ENCODE assay signal across 8 cellular contexts in the genomic region with DNA sequence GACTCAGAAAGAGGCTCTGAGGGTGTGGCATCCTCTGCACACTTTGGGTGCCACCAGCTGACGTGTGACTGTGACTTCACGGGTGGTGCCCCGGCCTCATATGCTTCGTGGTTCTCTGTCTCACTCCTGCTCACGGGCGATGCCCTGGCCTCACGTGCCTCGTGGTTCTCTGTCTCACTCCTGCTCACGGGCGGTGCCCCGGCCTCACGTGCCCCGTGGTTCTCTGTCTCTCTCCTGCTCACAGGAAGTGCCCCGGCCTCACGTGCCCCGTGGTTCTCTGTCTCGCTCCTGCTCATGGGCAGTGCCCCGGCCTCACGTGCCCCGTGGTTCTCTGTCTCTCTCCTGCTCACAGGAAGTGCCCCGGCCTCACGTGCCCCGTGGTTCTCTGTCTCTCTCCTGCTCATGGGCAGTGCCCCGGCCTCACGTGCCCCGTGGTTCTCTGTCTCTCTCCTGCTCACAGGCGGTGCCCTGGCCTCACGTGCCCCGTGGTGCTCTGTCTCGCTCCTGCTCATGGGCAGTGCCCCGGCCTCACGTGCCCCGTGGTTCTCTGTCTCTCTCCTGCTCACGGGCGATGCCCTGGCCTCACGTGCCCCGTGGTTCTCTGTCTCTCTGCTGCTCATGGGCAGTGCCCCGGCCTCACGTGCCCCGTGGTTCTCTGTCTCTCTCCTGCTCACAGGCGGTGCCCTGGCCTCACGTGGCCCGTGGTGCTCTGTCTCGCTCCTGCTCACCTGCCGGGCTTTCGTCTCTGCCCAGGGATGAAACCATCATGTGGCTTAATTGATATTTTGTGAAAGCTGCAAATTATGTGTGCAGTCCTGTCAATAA.
DNase-seq lines count a peak whose midpoint lies in the region; ATAC-seq and TF ChIP-seq lines count a peak whose summit lies in the region.
"Not testable (repeated sequence)": the region's sequence is repeated elsewhere in the genome, so short reads cannot be mapped to it uniquely, and the experiment has no call there.

No MANE protein-coding gene starts in this region.

- POLR2A ChIA-PET in CD4-positive, alpha-beta memory T cell (lab: Charles Lee; ENCODE audit: partially characterized antibody) = interaction anchor here (0.9 to 2.5 kb wide), 2 partner anchors 17 to 19 kb away, joined by 3 to 9 read pairs; no protein-coding TSS in a partner anchor
- POLR2A ChIA-PET in activated CD8-positive, alpha-beta T cell treated with anti-CD3 and anti-CD28 coated beads for 36 hours (lab: Charles Lee) = not testable (repeated sequence)
- POLR2A ChIA-PET in naive thymus-derived CD4-positive, alpha-beta T cell (lab: Charles Lee) = interaction anchor here (0.9 to 1.8 kb wide), 3 partner anchors 17 to 46 kb away, joined by 3 to 6 read pairs (median 4); no protein-coding TSS in a partner anchor

- not testable (repeated sequence) for H3K36me3 ChIP-seq in CD4-positive, alpha-beta memory T cell (ENCODE audit: insufficient read depth, low read length); naive thymus-derived CD4-positive, alpha-beta T cell (ENCODE audit: control insufficient read depth in 2 of 3, insufficient read depth in 3 of 3, low read length in 3 of 3)

- CTCF ChIA-PET in CD4-positive, alpha-beta memory T cell (lab: Charles Lee; ENCODE audit: partially characterized antibody) = interaction anchor here (1.0 kb wide), 1 partner anchor 34 kb away, joined by 4 read pairs; no protein-coding TSS in a partner anchor
- CTCF ChIA-PET in activated CD8-positive, alpha-beta T cell treated with anti-CD3 and anti-CD28 coated beads for 36 hours (lab: Charles Lee) = not testable (repeated sequence)
- CTCF ChIA-PET in naive thymus-derived CD4-positive, alpha-beta T cell (lab: Charles Lee) = interaction anchor here (1.0 kb wide), 1 partner anchor 14 kb away, joined by 3 read pairs; no protein-coding TSS in a partner anchor

- not testable (repeated sequence) for H3K27me3 Mint-ChIP-seq in CD4-positive, alpha-beta memory T cell; activated CD8-positive, alpha-beta T cell treated with anti-CD3 and anti-CD28 coated beads for 36 hours; naive thymus-derived CD4-positive, alpha-beta T cell

- not testable (repeated sequence) for H3K36me3 Mint-ChIP-seq in CD4-positive, alpha-beta memory T cell; activated CD8-positive, alpha-beta T cell treated with anti-CD3 and anti-CD28 coated beads for 36 hours (ENCODE audit: low read depth); naive thymus-derived CD4-positive, alpha-beta T cell

- not testable (repeated sequence) for TF ChIP-seq CTCF in activated CD8-positive, alpha-beta T cell treated with anti-CD3 and anti-CD28 coated beads for 36 hours (IDR thresholded peaks at IDR 0.05)

- H3K9me3 Mint-ChIP-seq in CD4-positive, alpha-beta memory T cell; activated CD8-positive, alpha-beta T cell treated with anti-CD3 and anti-CD28 coated beads for 36 hours: not testable (repeated sequence)
- H3K9me3 Mint-ChIP-seq in naive thymus-derived CD4-positive, alpha-beta T cell = peaks cover 0 to 18% (median 0%) of the 10 kb centered on the region in 11 donors

- intact Hi-C loops in CD4-positive, alpha-beta memory T cell (cut with micrococcal nuclease); activated CD8-positive, alpha-beta T cell treated with anti-CD3 and anti-CD28 coated beads for 36 hours (cut with micrococcal nuclease): not testable (repeated sequence)
- intact Hi-C loops in naive thymus-derived CD4-positive, alpha-beta T cell (cut with micrococcal nuclease) = loop anchor here in 1 of 2 donors (1.0 to 2.0 kb wide), 3 partner anchors 19 to 101 kb away; no protein-coding TSS in a partner anchor

- H3K4me3 Mint-ChIP-seq in CD4-positive, alpha-beta memory T cell = peak overlapping the region in 7 of 8 donors; percentile 1 to 64 (median 40)
- H3K4me3 Mint-ChIP-seq in activated CD8-positive, alpha-beta T cell treated with anti-CD3 and anti-CD28 coated beads for 36 hours = not testable (repeated sequence)
- H3K4me3 Mint-ChIP-seq in naive thymus-derived CD4-positive, alpha-beta T cell = peak overlapping the region in 8 of 10 donors; percentile 12 to 69 (median 48)

- not testable (repeated sequence) for H3K4me3 ChIP-seq in CD4-positive, alpha-beta memory T cell (ENCODE audit: low read length in 2 of 2); naive thymus-derived CD4-positive, alpha-beta T cell (ENCODE audit: low read length)

- H3K9me3 ChIP-seq in CD4-positive, alpha-beta memory T cell (ENCODE audit: control insufficient read depth in 1 of 2, low read length in 2 of 2); naive thymus-derived CD4-positive, alpha-beta T cell (ENCODE audit: control insufficient read depth in 2 of 3, low read length in 3 of 3): not testable (repeated sequence)

- peaks cover 14% of the 10 kb centered on the region for H3K4me1 ChIP-seq in CD4-positive, alpha-beta memory T cell (ENCODE audit: insufficient read depth, low read length)
- peaks cover 13 to 14% of the 10 kb centered on the region in 2 donors for H3K4me1 ChIP-seq in naive thymus-derived CD4-positive, alpha-beta T cell (ENCODE audit: control insufficient read depth in 2 of 2, insufficient read depth in 2 of 2, low read length in 2 of 2)

- H3K27ac ChIP-seq in CD4-positive, alpha-beta memory T cell (ENCODE audit: low read depth, low read length) = peak overlapping the region; percentile 21
- peak overlapping the region; percentile 52 for H3K27ac ChIP-seq in naive thymus-derived CD4-positive, alpha-beta T cell (ENCODE audit: low read depth, low read length)

- H3K27ac Mint-ChIP-seq in CD4-positive, alpha-beta memory T cell = peak overlapping the region; percentile 75 to 95 (median 90)
- not testable (repeated sequence) for H3K27ac Mint-ChIP-seq in activated CD8-positive, alpha-beta T cell treated with anti-CD3 and anti-CD28 coated beads for 36 hours
- peak overlapping the region; percentile 39 to 95 (median 83) for H3K27ac Mint-ChIP-seq in naive thymus-derived CD4-positive, alpha-beta T cell

- H3K27me3 ChIP-seq in CD4-positive, alpha-beta memory T cell (ENCODE audit: insufficient read depth, low read length); naive thymus-derived CD4-positive, alpha-beta T cell (ENCODE audit: control insufficient read depth in 2 of 2, insufficient read depth in 2 of 2, low read length in 2 of 2): not testable (repeated sequence)

- peaks cover 14 to 27% (median 20%) of the 10 kb centered on the region in 4 donors for H3K4me1 Mint-ChIP-seq in CD4-positive, alpha-beta memory T cell
- not testable (repeated sequence) for H3K4me1 Mint-ChIP-seq in activated CD8-positive, alpha-beta T cell treated with anti-CD3 and anti-CD28 coated beads for 36 hours (ENCODE audit: low read depth)
- H3K4me1 Mint-ChIP-seq in naive thymus-derived CD4-positive, alpha-beta T cell = peaks cover 6 to 31% (median 23%) of the 10 kb centered on the region in 7 donors

- DNase-seq in CD4-positive, alpha-beta memory T cell = peak; percentile 70 to 93 (median 79)
- peak in 3 of 5 experiments; percentile 60 to 88 (median 69) for DNase-seq in T-helper 2 cell
- peak; percentile 7 for DNase-seq in activated CD8-positive, alpha-beta T cell treated with anti-CD3 and anti-CD28 coated beads for 36 hours
- DNase-seq in activated effector memory CD4-positive, alpha-beta T cell treated with Interleukin-2 at 50 U/mL for 16 hours = peak; percentile 54
- DNase-seq in effector CD4-positive, alpha-beta T cell = peak; percentile 56
- DNase-seq in naive thymus-derived CD4-positive, alpha-beta T cell = peak in 8 of 9 donors; percentile 4 to 86 (median 70)
- peak in 2 of 3 donors; percentile 10 to 34 for DNase-seq in stimulated activated CD4-positive, alpha-beta T cell treated with anti-CD3 and anti-CD28 coated beads, TNF-alpha, amount 100 ng/mL, for 1 hour (ENCODE audit: low read depth in 3 of 3, low spot score in 1 of 3)
- peak; percentile 51 for DNase-seq in stimulated activated naive CD4-positive, alpha-beta T cell treated with Interleukin-2 at 50 U/mL for 16 hours (lab: John Stamatoyannopoulos, UW)

- not testable (repeated sequence) for ATAC-seq in activated CD8-positive, alpha-beta T cell treated with anti-CD3 and anti-CD28 coated beads for 36 hours
- ATAC-seq in naive thymus-derived CD4-positive, alpha-beta T cell = peak; percentile 98

Comparison
In these comparisons a context has a peak if more than half of its experiments do, and no peak if none do; other contexts are left out.
1. DNase-seq: peak in every context shown above with its lines; median percentile 79 in CD4-positive, alpha-beta memory T cell; 70 in naive thymus-derived CD4-positive, alpha-beta T cell; 69 in T-helper 2 cell; 56 in effector CD4-positive, alpha-beta T cell; 54 in activated effector memory CD4-positive, alpha-beta T cell treated with Interleukin-2 at 50 U/mL for 16 hours; 51 in stimulated activated naive CD4-positive, alpha-beta T cell treated with Interleukin-2 at 50 U/mL for 16 hours; 22 in stimulated activated CD4-positive, alpha-beta T cell treated with anti-CD3 and anti-CD28 coated beads, TNF-alpha, amount 100 ng/mL, for 1 hour; 7 in activated CD8-positive, alpha-beta T cell treated with anti-CD3 and anti-CD28 coated beads for 36 hours.